Comparison of ENCODE assay signal across 8 cellular contexts in the genomic region with DNA sequence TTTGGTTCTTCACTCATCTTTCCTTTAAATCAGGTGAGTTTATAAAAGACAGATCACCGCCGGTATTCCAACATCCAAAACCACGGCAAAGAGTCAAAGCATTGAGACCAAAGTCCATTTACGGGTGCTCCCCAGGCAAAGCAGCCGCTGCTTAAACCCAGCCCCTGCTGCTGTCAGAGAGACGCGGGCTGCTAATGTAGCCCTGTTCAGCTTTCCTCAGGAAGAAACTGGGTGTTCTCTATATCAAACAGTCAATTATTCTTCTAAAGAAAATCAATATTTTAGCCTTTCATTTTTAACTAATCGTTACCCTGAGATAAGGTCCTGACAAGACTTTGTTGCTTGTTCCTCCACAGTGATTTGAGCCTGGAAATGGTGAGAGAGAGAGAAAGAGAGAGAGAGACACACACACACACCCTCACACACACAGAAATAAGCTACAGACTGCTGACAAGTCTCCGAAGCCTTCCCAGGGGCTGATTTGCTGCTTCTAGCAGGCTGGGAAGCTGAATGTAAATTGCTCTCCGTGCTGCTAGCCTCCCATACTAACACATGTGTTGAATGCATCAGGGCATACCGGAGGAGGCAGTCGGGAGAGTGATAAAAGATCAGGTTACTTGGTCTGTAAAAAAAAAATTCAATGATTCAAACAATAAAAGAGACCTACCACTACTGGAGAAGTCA.
A peak's percentile ranks its signal among the peaks of the same experiment; 100 is the strongest.
DNase-seq lines count a peak whose midpoint lies in the region; ATAC-seq, FAIRE-seq and TF ChIP-seq lines count a peak whose summit lies in the region.

No MANE protein-coding gene starts in this region.

- peak overlapping the region; percentile 86 for H3K9ac ChIP-seq in neuronal stem cell (ENCODE audit: low read depth, low read length, poor library complexity)

- no peak overlapping the region for H2BK15ac ChIP-seq in neuronal stem cell (ENCODE audit: low read length)

- peaks cover 11% of the 10 kb centered on the region for H3K9me3 Mint-ChIP-seq in activated T-helper 2 cell treated with anti-CD3 and anti-CD28 coated beads, Interferon-gamma antibody, Interleukin-2, Interleukin-4, amounts not matched to agents 10 μg/mL and 5 μg/mL and 100 μg/mL, durations not matched to agents 14 hours and 24 hours and 36 hours

- no peak overlapping the region for H3K27ac ChIP-seq in neuronal stem cell (replicated peaks; ENCODE audit: low read length)

- H3K9me3 ChIP-seq in neuronal stem cell (replicated peaks in 1 of 2; ENCODE audit: control insufficient read depth in 2 of 2, insufficient read depth in 1 of 2, low read depth in 1 of 2, low read length in 2 of 2): peaks cover 0 to 4% of the 10 kb centered on the region in 2 donors

- H3K36me3 Mint-ChIP-seq in activated T-helper 2 cell treated with anti-CD3 and anti-CD28 coated beads, Interferon-gamma antibody, Interleukin-2, Interleukin-4, amounts not matched to agents 10 μg/mL and 5 μg/mL and 100 μg/mL, durations not matched to agents 14 hours and 24 hours and 36 hours (ENCODE audit: low read depth): peaks cover 9% of the 10 kb centered on the region

- H3K4me3 Mint-ChIP-seq in activated T-helper 2 cell treated with anti-CD3 and anti-CD28 coated beads, Interferon-gamma antibody, Interleukin-2, Interleukin-4, amounts not matched to agents 10 μg/mL and 5 μg/mL and 100 μg/mL, durations not matched to agents 14 hours and 24 hours and 36 hours (ENCODE audit: low read depth): peak overlapping the region; percentile 91

- no peak overlapping the region for H3K18ac ChIP-seq in neuronal stem cell (ENCODE audit: low read length)

- H2BK5ac ChIP-seq in neuronal stem cell (ENCODE audit: low read length): no peak overlapping the region

- H3K14ac ChIP-seq in neuronal stem cell (ENCODE audit: low read length): no peak overlapping the region

- no peak overlapping the region for H3K23ac ChIP-seq in neuronal stem cell (ENCODE audit: low read depth, low read length, poor library complexity)

- H3K4ac ChIP-seq in neuronal stem cell (ENCODE audit: low read length): no peak overlapping the region

- H3K4me1 ChIP-seq in neuronal stem cell (ENCODE audit: control insufficient read depth in 2 of 2, insufficient read depth in 1 of 2, low read depth in 1 of 2, low read length in 2 of 2): peaks cover 7% of the 10 kb centered on the region in 2 donors

- peak overlapping the region; percentile 85 for H3K27ac Mint-ChIP-seq in activated T-helper 2 cell treated with anti-CD3 and anti-CD28 coated beads, Interferon-gamma antibody, Interleukin-2, Interleukin-4, amounts not matched to agents 10 μg/mL and 5 μg/mL and 100 μg/mL, durations not matched to agents 14 hours and 24 hours and 36 hours

- no peak overlapping the region for H2BK12ac ChIP-seq in neuronal stem cell (ENCODE audit: low read length)

- H3K79me1 ChIP-seq in neuronal stem cell (ENCODE audit: low read depth, low read length): no peaks in the 10 kb centered on the region

- whole genome bisulfite sequencing in neuronal stem cell (ENCODE audit: extremely low coverage in 2 of 2, insufficient read length in 2 of 2, insufficient replicate concordance in 1 of 2), 2 donors: no CpG with 5 or more reads among the region's 12 CpGs

- ATAC-seq in GM18873 (IDR thresholded peaks at IDR 0.05; ENCODE audit: low FRiP score, unreplicated experiment) (peak; percentile 47), GM18505 (IDR thresholded peaks at IDR 0.05; ENCODE audit: unreplicated experiment) (no peak), GM21367 (IDR thresholded peaks at IDR 0.05; ENCODE audit: unreplicated experiment) (no peak)

- intact Hi-C loops in activated T-helper 2 cell treated with anti-CD3 and anti-CD28 coated beads, Interferon-gamma antibody, Interleukin-2, Interleukin-4, amounts not matched to agents 10 μg/mL and 5 μg/mL and 100 μg/mL, durations not matched to agents 14 hours and 24 hours and 36 hours (cut with micrococcal nuclease): loop anchor here (1.0 to 2.0 kb wide), 8 partner anchors 7 to 666 kb away; a partner anchor contains a TSS

- peak overlapping the region; percentile 48 for H3K4me2 ChIP-seq in neuronal stem cell (ENCODE audit: insufficient read depth, low read length, poor library complexity, severe bottlenecking)

- H4K8ac ChIP-seq in neuronal stem cell (ENCODE audit: low read depth, low read length): no peak overlapping the region

- DNase-seq in NCI-H1417 (lab: John Stamatoyannopoulos, UW) (peak; percentile 37 to 74 (median 48)), globus pallidus (ENCODE audit: low spot score) (peak; percentile 75), neuronal stem cell (ENCODE audit: low spot score) (peak; percentile 18), urothelium cell line (ENCODE audit: low spot score) (peak; percentile 67)
- peak; percentile 14 for DNase-seq in activated T-helper 2 cell treated with anti-CD3 and anti-CD28 coated beads, Interferon-gamma antibody, Interleukin-2, Interleukin-4, amounts not matched to agents 10 μg/mL and 5 μg/mL and 100 μg/mL, durations not matched to agents 14 hours and 24 hours and 36 hours (ENCODE audit: low spot score)

- FAIRE-seq in urothelium cell line (lab: Jason Lieb, UNC): peak; percentile 5

- no peaks in the 10 kb centered on the region for H3K27me3 Mint-ChIP-seq in activated T-helper 2 cell treated with anti-CD3 and anti-CD28 coated beads, Interferon-gamma antibody, Interleukin-2, Interleukin-4, amounts not matched to agents 10 μg/mL and 5 μg/mL and 100 μg/mL, durations not matched to agents 14 hours and 24 hours and 36 hours (ENCODE audit: low read depth)

- no peaks in the 10 kb centered on the region for H3K27me3 ChIP-seq in neuronal stem cell (ENCODE audit: control insufficient read depth in 3 of 3, insufficient read depth in 3 of 3, low read depth in 1 of 3, low read length in 3 of 3)

- no peak for TF ChIP-seq POLR2A in GM18505 (IDR thresholded peaks at IDR 0.05; ENCODE audit: borderline replicate concordance, extremely low read depth, insufficient read depth, insufficient read length)

- peak overlapping the region in 1 of 2 donors; percentile 49 for H3K4me3 ChIP-seq in neuronal stem cell (ENCODE audit: low read length in 2 of 2)

- no peak overlapping the region for H2BK120ac ChIP-seq in neuronal stem cell (ENCODE audit: low read depth, low read length)

- H2AK5ac ChIP-seq in neuronal stem cell (ENCODE audit: low read depth, low read length): no peak overlapping the region

- H3K36me3 ChIP-seq in neuronal stem cell (replicated peaks in 1 of 2; ENCODE audit: control insufficient read depth in 2 of 2, insufficient read depth in 2 of 2, low read length in 2 of 2): no peaks in the 10 kb centered on the region

- H2AFZ ChIP-seq in neuronal stem cell (ENCODE audit: low read length): peak overlapping the region; percentile 85

- H3K4me1 Mint-ChIP-seq in activated T-helper 2 cell treated with anti-CD3 and anti-CD28 coated beads, Interferon-gamma antibody, Interleukin-2, Interleukin-4, amounts not matched to agents 10 μg/mL and 5 μg/mL and 100 μg/mL, durations not matched to agents 14 hours and 24 hours and 36 hours (ENCODE audit: low read depth): peaks cover 43% of the 10 kb centered on the region

- H4K91ac ChIP-seq in neuronal stem cell (ENCODE audit: low read depth, low read length, poor library complexity): no peak overlapping the region

Comparison
In these comparisons a context has a peak if more than half of its experiments do, and no peak if none do; other contexts are left out.
1. DNase-seq: peak in every context shown above with its lines; median percentile 75 in globus pallidus; 67 in urothelium cell line; 48 in NCI-H1417; 18 in neuronal stem cell; 14 in activated T-helper 2 cell treated with anti-CD3 and anti-CD28 coated beads, Interferon-gamma antibody, Interleukin-2, Interleukin-4, amounts not matched to agents 10 μg/mL and 5 μg/mL and 100 μg/mL, durations not matched to agents 14 hours and 24 hours and 36 hours.